In genomic region chr16:84137769-84138357, GRCh38 we compare ENCODE assay signal across 10 cellular contexts. TPM values are rescaled to one million over a fixed set of nuclear protein-coding genes. Genes with fewer than 3 reads are reported as not detected.
"Had no signal": no experiment of that assay in that cellular context is flagged by ENCODE, and none has a peak within 500 bp of the region (broad histone marks: within the 10 kb centered on the region; RNA-seq: fewer than 3 reads in every experiment).

No MANE protein-coding gene starts in this region.

- DNase-seq: activated CD4-positive, alpha-beta T cell treated with anti-CD3 and anti-CD28 coated beads for 1 hour; activated CD8-positive, alpha-beta memory T cell treated with anti-CD3 and anti-CD28 coated beads, Interleukin-2, amount 50 U/mL, for 4 hours; activated naive CD4-positive, alpha-beta T cell treated with Interleukin-2 at 50 U/mL for 16 hours; erythroblast; left colon; natural killer cell; stimulated activated CD4-positive, alpha-beta T cell treated with anti-CD3 and anti-CD28 coated beads, Interleukin-4, amount 100 ng/mL, for 24 hours; uterus had no signal

- H3K4me1 ChIP-seq: uterus had no signal

- H3K27ac ChIP-seq: uterus had no signal

- ATAC-seq: left colon, natural killer cell had no signal

- H3K36me3 ChIP-seq: uterus had no signal

- H3K9me3 ChIP-seq: uterus had no signal

- H3K4me3 ChIP-seq: uterus had no signal

- H3K27me3 ChIP-seq: uterus had no signal

RNA-seq across cellular contexts. Expression of gene DNAAF1, which starts 7.2 kb away (rescaled TPM):
- total RNA-seq: activated T-helper 1 cell treated with anti-CD3 and anti-CD28 coated beads, Interleukin-12 subunit alpha, Interleukin-12 subunit beta, Interleukin-2, Interleukin-4 antibody, amounts not matched to agents 30 ng/mL and 10 ng/mL and 1 ng/mL, durations not matched to agents 14 hours and 24 hours and 36 hours had no signal

RNA-seq across cellular contexts. Expression of gene ADAD2, which starts 53.1 kb away (rescaled TPM):
- total RNA-seq: activated T-helper 1 cell treated with anti-CD3 and anti-CD28 coated beads, Interleukin-12 subunit alpha, Interleukin-12 subunit beta, Interleukin-2, Interleukin-4 antibody, amounts not matched to agents 30 ng/mL and 10 ng/mL and 1 ng/mL, durations not matched to agents 14 hours and 24 hours and 36 hours; lung microvascular endothelial cell; natural killer cell had no signal
